ENCODE assay signal across 15 cellular contexts in genomic region chr16:72833491-72833890, GRCh38.
"Had no signal": no experiment of that assay in that cellular context is flagged by ENCODE, and none has a peak within 500 bp of the region (broad histone marks: within the 10 kb centered on the region; RNA-seq: fewer than 3 reads in every experiment).

No MANE protein-coding gene starts in this region.

- H3K9me3 ChIP-seq: breast epithelium, heart right ventricle, testis had no signal

- H3K27me3 Mint-ChIP-seq: naive B cell; stimulated activated naive CD8-positive, alpha-beta T cell treated with anti-CD3 and anti-CD28 coated beads, Interleukin-15, Interleukin-2, amounts not matched to agents 100 ng/mL and 50 ng/mL, for 24 hours had no signal

- H3K27ac ChIP-seq: epithelial cell of prostate, parathyroid adenoma, testis, VCaP had no signal

- ATAC-seq: activated T-helper 17 cell treated with anti-CD3 and anti-CD28 coated beads, Interleukin-2, amount 50 U/mL, for 72 hours had no signal

- DNase-seq: activated CD4-positive, alpha-beta T cell treated with anti-CD3 and anti-CD28 coated beads, Interleukin-2, amount 50 U/mL, for 48 hours; activated naive CD4-positive, alpha-beta T cell treated with Interleukin-2 at 50 U/mL for 16 hours; cerebellar nuclear complex; heart right ventricle; left cardiac atrium; naive B cell; retina; small intestine had no signal

- H3K4me3 ChIP-seq: breast epithelium, heart right ventricle, testis had no signal

- H3K27me3 ChIP-seq: breast epithelium, heart right ventricle, testis had no signal

- H3K36me3 Mint-ChIP-seq: naive B cell had no signal

- H3K4me1 Mint-ChIP-seq: activated T-helper 17 cell treated with anti-CD3 and anti-CD28 coated beads, Interleukin-2, amount 50 U/mL, for 72 hours had no signal

- H2AFZ ChIP-seq: parathyroid adenoma had no signal

- H3K9me3 Mint-ChIP-seq: activated T-helper 17 cell treated with anti-CD3 and anti-CD28 coated beads, Interleukin-2, amount 50 U/mL, for 72 hours; naive B cell; stimulated activated naive CD8-positive, alpha-beta T cell treated with anti-CD3 and anti-CD28 coated beads, Interleukin-15, Interleukin-2, amounts not matched to agents 100 ng/mL and 50 ng/mL, for 24 hours had no signal

- H3K4me1 ChIP-seq: breast epithelium, parathyroid adenoma, testis had no signal

- H3K9ac ChIP-seq: parathyroid adenoma had no signal

- H3K4me3 Mint-ChIP-seq: activated T-helper 17 cell treated with anti-CD3 and anti-CD28 coated beads, Interleukin-2, amount 50 U/mL, for 72 hours; naive B cell; stimulated activated naive CD8-positive, alpha-beta T cell treated with anti-CD3 and anti-CD28 coated beads, Interleukin-15, Interleukin-2, amounts not matched to agents 100 ng/mL and 50 ng/mL, for 24 hours had no signal

- H3K36me3 ChIP-seq: breast epithelium had no signal

- H3K27ac Mint-ChIP-seq: activated T-helper 17 cell treated with anti-CD3 and anti-CD28 coated beads, Interleukin-2, amount 50 U/mL, for 72 hours; stimulated activated naive CD8-positive, alpha-beta T cell treated with anti-CD3 and anti-CD28 coated beads, Interleukin-15, Interleukin-2, amounts not matched to agents 100 ng/mL and 50 ng/mL, for 24 hours had no signal
